Comparison of ENCODE assay signal across 19 cellular contexts in the genomic region with DNA sequence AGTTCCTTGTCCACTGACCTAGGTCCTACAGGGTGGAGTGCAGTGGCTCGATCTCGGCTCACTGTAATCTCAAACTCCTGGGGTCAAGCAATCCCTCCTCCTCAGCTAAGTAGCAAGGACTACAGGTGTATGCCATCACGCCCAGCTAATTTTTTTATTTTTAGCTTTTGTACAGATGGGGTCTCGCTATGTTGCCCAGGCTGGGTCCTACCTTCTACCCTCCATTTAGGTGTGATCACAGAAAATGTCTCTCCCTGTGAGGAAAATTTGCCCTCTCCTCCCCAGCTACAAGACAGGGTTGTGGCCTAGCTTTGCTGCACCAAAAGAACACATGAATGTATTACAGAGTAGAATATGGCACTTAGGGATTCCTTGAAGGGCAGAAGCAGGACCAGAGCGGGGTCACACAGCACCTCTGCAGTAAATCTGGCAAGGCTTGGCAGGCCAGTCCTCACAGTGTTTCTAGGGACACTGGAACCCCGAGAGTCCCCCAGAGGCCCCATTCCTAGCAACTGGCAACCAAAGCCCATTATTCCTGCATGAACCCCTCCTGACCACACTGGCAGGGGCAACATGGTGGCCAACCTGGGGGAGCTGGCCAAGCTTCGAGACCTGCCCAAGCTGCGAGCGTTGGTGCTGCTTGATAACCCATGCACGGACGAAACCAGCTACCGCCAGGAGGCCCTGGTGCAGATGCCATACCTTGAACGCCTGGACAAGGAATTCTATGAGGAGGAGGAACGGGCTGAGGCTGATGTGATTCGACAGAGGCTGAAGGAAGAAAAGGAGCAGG. TPM values are rescaled to one million over a fixed set of nuclear protein-coding genes. Genes with fewer than 3 reads are reported as not detected.
DNase-seq lines count a peak whose midpoint lies in the region; ATAC-seq, FAIRE-seq and TF ChIP-seq lines count a peak whose summit lies in the region.
"Had no signal": no experiment of that assay in that cellular context is flagged by ENCODE, and none has a peak within 500 bp of the region (broad histone marks: within the 10 kb centered on the region; RNA-seq: fewer than 3 reads in every experiment).

No MANE protein-coding gene starts in this region.

- no peak overlapping the region for H2AFZ ChIP-seq in H1 (ENCODE audit: low read length)
- H2AFZ ChIP-seq: GM23248 had no signal

- no peak for FAIRE-seq in H1 (lab: Jason Lieb, UNC)
- FAIRE-seq: G401.6, GM12891 had no signal

- H3K27me3 Mint-ChIP-seq in activated T-cell treated with anti-CD3 and anti-CD28 coated beads, Interleukin-2, amount 50 U/mL, for 72 hours (ENCODE audit: low read depth): no peaks in the 10 kb centered on the region
- H3K27me3 Mint-ChIP-seq in T-helper 17 cell: no peaks in the 10 kb centered on the region

- peak overlapping the region; percentile 75; the same call in 1 of the 2 replicates for H2BK12ac ChIP-seq in H1 (ENCODE audit: low read depth, low read length)

- no peak overlapping the region for H3K27ac ChIP-seq in H1 (ENCODE audit: low read depth, low read length)
- H3K27ac ChIP-seq: GM23248, SJSA1 had no signal

- no peak overlapping the region for H2BK120ac ChIP-seq in H1 (replicated peaks; ENCODE audit: low read depth, low read length)

- 0 out of 2 replicates have a peak overlapping the region, but pooled peaks have one; percentile 24 for H3K18ac ChIP-seq in H1 (ENCODE audit: extremely low read depth, low read length)

- H2BK15ac ChIP-seq in H1 (ENCODE audit: low read length): 0 out of 2 replicates have a peak overlapping the region, but pooled peaks have one; percentile 61

- H3K9me3 ChIP-seq in T-helper 17 cell (ENCODE audit: control insufficient read depth, low read length, poor library complexity, severe bottlenecking) (no peaks in the 10 kb centered on the region), H1 (ENCODE audit: insufficient read depth in 2 of 2, low read depth in 1 of 2, low read length in 1 of 2) (no peaks in the 10 kb centered on the region)
- H3K9me3 ChIP-seq: SJSA1 had no signal

- H3K9me3 Mint-ChIP-seq in activated T-cell treated with anti-CD3 and anti-CD28 coated beads, Interleukin-2, amount 50 U/mL, for 72 hours: no peaks in the 10 kb centered on the region
- H3K9me3 Mint-ChIP-seq in stimulated activated effector memory CD8-positive, alpha-beta T cell treated with anti-CD3 and anti-CD28 coated beads, Interleukin-12 subunit alpha, Interleukin-12 subunit beta, amount 100 ng/mL, for 72 hours: no peaks in the 10 kb centered on the region

- TF ChIP-seq CTCF in H1 (IDR thresholded peaks at IDR 0.05; ENCODE audit: control extremely low read depth in 1 of 3, insufficient read depth in 1 of 3, low read depth in 1 of 3, low read length in 3 of 3): no peak

- H3K4me3 Mint-ChIP-seq in activated T-cell treated with anti-CD3 and anti-CD28 coated beads, Interleukin-2, amount 50 U/mL, for 72 hours: peak overlapping the region; percentile 51 to 99
- H3K4me3 Mint-ChIP-seq in T-helper 17 cell: peak overlapping the region; percentile 98
- H3K4me3 Mint-ChIP-seq in stimulated activated effector memory CD8-positive, alpha-beta T cell treated with anti-CD3 and anti-CD28 coated beads, Interleukin-12 subunit alpha, Interleukin-12 subunit beta, amount 100 ng/mL, for 72 hours: peak overlapping the region; percentile 99

- H3K23me2 ChIP-seq in H1 (ENCODE audit: low read depth, low read length): peaks cover 11% of the 10 kb centered on the region; the same call in 1 of the 2 replicates

- no peak overlapping the region for H3K14ac ChIP-seq in H1 (ENCODE audit: insufficient read length)

- 89% methylated on average over 15 of the region's 15 CpGs; no CpG with 5 or more reads in 1 of the 2 experiments for WGBS in H1 (ENCODE audit: extremely low coverage in 1 of 2, insufficient coverage in 1 of 2, insufficient read length in 1 of 2, insufficient replicate concordance in 2 of 2, low coverage in 1 of 2, low lambda C conversion rate in 2 of 2, missing lambda C conversion rate in 1 of 2), 2 experiments

- peaks cover 4% of the 10 kb centered on the region for H3K79me1 ChIP-seq in H1 (ENCODE audit: low read depth, low read length)

- no peak for TF ChIP-seq RAD21 in H1 (IDR thresholded peaks at IDR 0.05 in 1 of 2, conservative IDR thresholded peaks at IDR 0.05 in 1 of 2; ENCODE audit: low read depth in 2 of 2, low read length in 2 of 2)

- peaks cover 7 to 17% (median 10%) of the 10 kb centered on the region in 4 experiments; a peak in 6 of 8 replicates for H3K36me3 ChIP-seq in H1 (ENCODE audit: control insufficient read depth in 2 of 4, insufficient read depth in 4 of 4, low read length in 3 of 4)
- H3K36me3 ChIP-seq: SJSA1 had no signal

- no peak overlapping the region for H3K4me2 ChIP-seq in H1 (ENCODE audit: insufficient read depth in 1 of 2, low read depth in 2 of 2, low read length in 2 of 2)

- no peaks in the 10 kb centered on the region for H4K20me1 ChIP-seq in H1 (replicated peaks in 1 of 2; ENCODE audit: control insufficient read depth in 1 of 2, insufficient read depth in 2 of 2, low read length in 2 of 2)

- H3K4ac ChIP-seq in H1 (replicated peaks; ENCODE audit: insufficient read length, low read depth, low read length): no peak overlapping the region

- no peak overlapping the region for H3K4me3 ChIP-seq in H1 (ENCODE audit: extremely low read depth in 1 of 4, insufficient read depth in 2 of 4, low read depth in 3 of 4, low read length in 4 of 4)
- H3K4me3 ChIP-seq: GM23248, SJSA1 had no signal

- no peak overlapping the region for H3K56ac ChIP-seq in H1 (replicated peaks; ENCODE audit: insufficient read length, low read depth, low read length)

- H3K79me2 ChIP-seq in H1 (ENCODE audit: control insufficient read depth in 1 of 2, insufficient read depth in 2 of 2, low read length in 2 of 2): peaks cover 0 to 9% of the 10 kb centered on the region in 2 experiments; a peak in 1 of 4 replicates

- H3K27me3 ChIP-seq in H1 (replicated peaks in 1 of 4; ENCODE audit: control insufficient read depth in 3 of 4, extremely low read depth in 1 of 4, insufficient read depth in 3 of 4, low read length in 3 of 4): no peaks in the 10 kb centered on the region
- H3K27me3 ChIP-seq: SJSA1 had no signal

- no peak overlapping the region for H2BK5ac ChIP-seq in H1 (ENCODE audit: low read depth, low read length)

- TF ChIP-seq EP300 in H1 (IDR thresholded peaks at IDR 0.05; ENCODE audit: borderline replicate concordance in 1 of 2, low read depth in 2 of 2, low read length in 2 of 2): no peak

- no peak for TF ChIP-seq POLR2A in H1 (IDR thresholded peaks at IDR 0.05; ENCODE audit: control extremely low read depth in 1 of 2, low read depth in 2 of 2, low read length in 2 of 2)

- H4K91ac ChIP-seq in H1 (replicated peaks; ENCODE audit: insufficient read length, low read length): no peak overlapping the region

- no peak overlapping the region for H2BK20ac ChIP-seq in H1 (ENCODE audit: low read length)

- no peak overlapping the region for H3K9ac ChIP-seq in H1 (replicated peaks in 1 of 4; ENCODE audit: extremely low read depth in 1 of 4, low read depth in 3 of 4, low read length in 3 of 4)
- H3K9ac ChIP-seq: GM23248 had no signal

- no peak for DNase-seq in activated T-cell treated with anti-CD3 and anti-CD28 coated beads, Interleukin-2, amount 50 U/mL, for 72 hours
- DNase-seq in activated T-cell treated with anti-CD3 and anti-CD28 coated beads for 4 hours: no peak
- DNase-seq in T-helper 17 cell: no peak
- DNase-seq in H1 (ENCODE audit: low read depth in 1 of 2, low spot score in 2 of 2): no peak
- DNase-seq in stimulated activated effector memory CD8-positive, alpha-beta T cell treated with anti-CD3 and anti-CD28 coated beads, Interleukin-12 subunit alpha, Interleukin-12 subunit beta, amount 100 ng/mL, for 72 hours (ENCODE audit: low spot score in 2 of 2): no peak
- no peak for DNase-seq in iPS-NIHi11 (ENCODE audit: low spot score)
- DNase-seq in kidney tubule cell (ENCODE audit: low spot score): no peak
- DNase-seq: foreskin melanocyte, GM23248, NCI-H1105 treated with DMSO at 0.1 percent for 48 hours, NCI-H526 treated with DMSO at 0.1 percent for 48 hours had no signal

- H2AK5ac ChIP-seq in H1 (ENCODE audit: low read depth, low read length): 0 out of 2 replicates have a peak overlapping the region, but pooled peaks have one; percentile 28

- H3K23ac ChIP-seq in H1 (ENCODE audit: insufficient read length): no peak overlapping the region

- no peak for ATAC-seq in activated T-cell treated with anti-CD3 and anti-CD28 coated beads, Interleukin-2, amount 50 U/mL, for 72 hours (replicated peaks in 1 of 2)
- ATAC-seq in T-helper 17 cell: no peak
- no peak for ATAC-seq in stimulated activated effector memory CD8-positive, alpha-beta T cell treated with anti-CD3 and anti-CD28 coated beads, Interleukin-12 subunit alpha, Interleukin-12 subunit beta, amount 100 ng/mL, for 72 hours
- ATAC-seq in GM21529 (IDR thresholded peaks at IDR 0.05; ENCODE audit: unreplicated experiment): no peak

- H3K36me3 Mint-ChIP-seq in activated T-cell treated with anti-CD3 and anti-CD28 coated beads, Interleukin-2, amount 50 U/mL, for 72 hours (ENCODE audit: insufficient read depth in 2 of 2): peaks cover 0 to 3% of the 10 kb centered on the region in 2 donors
- H3K36me3 Mint-ChIP-seq in T-helper 17 cell (ENCODE audit: low read depth): peaks cover 3% of the 10 kb centered on the region
- peaks cover 46% of the 10 kb centered on the region for H3K36me3 Mint-ChIP-seq in stimulated activated effector memory CD8-positive, alpha-beta T cell treated with anti-CD3 and anti-CD28 coated beads, Interleukin-12 subunit alpha, Interleukin-12 subunit beta, amount 100 ng/mL, for 72 hours

- no peak overlapping the region for H4K5ac ChIP-seq in H1 (ENCODE audit: insufficient read length, low read depth, low read length)

- POLR2A ChIA-PET in H1 (lab: Charles Lee; ENCODE audit: partially characterized antibody): interaction anchor here (1.4 to 39.6 kb wide), 6 partner anchors 8 to 66 kb away, joined by 4 to 1027 read pairs (median 128); a partner anchor contains a TSS

- no peak overlapping the region for H4K8ac ChIP-seq in H1 (ENCODE audit: extremely low read depth, insufficient read depth, low read length)

- CTCF ChIA-PET in H1 (lab: Charles Lee; ENCODE audit: partially characterized antibody): interaction anchor here (0.7 to 3.8 kb wide), 13 partner anchors 10 to 77 kb away, joined by 3 to 20 read pairs (median 4); a partner anchor contains a TSS

- peaks cover 42% of the 10 kb centered on the region for H3K4me1 Mint-ChIP-seq in activated T-cell treated with anti-CD3 and anti-CD28 coated beads, Interleukin-2, amount 50 U/mL, for 72 hours (ENCODE audit: low read depth)
- H3K4me1 Mint-ChIP-seq in T-helper 17 cell: peaks cover 37% of the 10 kb centered on the region
- peaks cover 37% of the 10 kb centered on the region for H3K4me1 Mint-ChIP-seq in stimulated activated effector memory CD8-positive, alpha-beta T cell treated with anti-CD3 and anti-CD28 coated beads, Interleukin-12 subunit alpha, Interleukin-12 subunit beta, amount 100 ng/mL, for 72 hours

- H3K4me1 ChIP-seq in H1 (replicated peaks in 1 of 4; ENCODE audit: control insufficient read depth in 3 of 4, insufficient read depth in 4 of 4, low read length in 3 of 4): peaks cover 0 to 18% (median 9%) of the 10 kb centered on the region in 4 experiments; a peak in 6 of 7 replicates

- no peak overlapping the region for H3K27ac Mint-ChIP-seq in activated T-cell treated with anti-CD3 and anti-CD28 coated beads, Interleukin-2, amount 50 U/mL, for 72 hours
- H3K27ac Mint-ChIP-seq in T-helper 17 cell: peak overlapping the region; percentile 85
- peak overlapping the region; percentile 95 for H3K27ac Mint-ChIP-seq in stimulated activated effector memory CD8-positive, alpha-beta T cell treated with anti-CD3 and anti-CD28 coated beads, Interleukin-12 subunit alpha, Interleukin-12 subunit beta, amount 100 ng/mL, for 72 hours

RNA-seq across cellular contexts. Expression of a gene that starts 2.0 kb away (rescaled TPM):
- 100 to 1,000 TPM; 115 to 145 TPM for total RNA-seq in activated T-cell treated with anti-CD3 and anti-CD28 coated beads, Interleukin-2, amount 50 U/mL, for 72 hours
- 10 to 100 TPM; 80.2 to 80.7 TPM for total RNA-seq in T-helper 17 cell
- 90.9 and 92.4 TPM in 2 replicates for total RNA-seq in H1 (2021; fragmentation: NEBNext Ultra II Directional; extraction: Animal tissue kit (Norgen Biotek cat#: 25700))
- 102 and 126 TPM in 2 replicates for polyA plus RNA-seq in H1 (2011; rRNA removed)
- 137 TPM for polyA plus RNA-seq in H1 (2011; cell fraction: cytosol; rRNA removed)
- 300 TPM for polyA plus RNA-seq in H1 (2011; cell fraction: nucleus; rRNA removed)
- 110 to 167 TPM (median 137 TPM) in 4 replicates for polyA plus RNA-seq in H1 (2012, experiment 1 of 2)
- polyA plus RNA-seq in H1 (2012, experiment 2 of 2): 110 TPM
- 47.4 TPM for polyA plus RNA-seq in H1 (2013, experiment 1 of 2)
- 42.8 TPM for polyA plus RNA-seq in H1 (2013, experiment 2 of 2)
- 82.7 and 92.1 TPM in 2 replicates for polyA minus RNA-seq in H1 (2011; rRNA and poly(A)+ RNA removed)
- polyA minus RNA-seq in H1 (2011; cell fraction: cytosol; rRNA and poly(A)+ RNA removed): 37.7 TPM
- polyA minus RNA-seq in H1 (2011; cell fraction: nucleus; rRNA and poly(A)+ RNA removed): 66.1 TPM

RNA-seq across cellular contexts. Expression of a gene that starts 7.7 kb away (rescaled TPM):
- 10 to 100 TPM in 1 of 2 donors, 1 to 10 TPM in 1; 8.6 to 11.3 TPM for total RNA-seq in activated T-cell treated with anti-CD3 and anti-CD28 coated beads, Interleukin-2, amount 50 U/mL, for 72 hours
- 10 to 100 TPM in 1 of 2 donors, 1 to 10 TPM in 1; 7.3 to 13.4 TPM for total RNA-seq in T-helper 17 cell
- total RNA-seq in H1 (2021; fragmentation: NEBNext Ultra II Directional; extraction: Animal tissue kit (Norgen Biotek cat#: 25700)): 2.5 and 2.9 TPM in 2 replicates
- 3.5 and 3.6 TPM in 2 replicates for polyA plus RNA-seq in H1 (2011; rRNA removed)
- polyA plus RNA-seq in H1 (2011; cell fraction: cytosol; rRNA removed): 5.4 TPM
- 3.6 TPM for polyA plus RNA-seq in H1 (2011; cell fraction: nucleus; rRNA removed)
- polyA plus RNA-seq in H1 (2012, experiment 1 of 2): 3.1 to 4.6 TPM (median 3.5 TPM) in 4 replicates
- 2.3 TPM for polyA plus RNA-seq in H1 (2012, experiment 2 of 2)
- 1.9 TPM for polyA plus RNA-seq in H1 (2013, experiment 1 of 2)
- 1.9 TPM for polyA plus RNA-seq in H1 (2013, experiment 2 of 2)
- polyA minus RNA-seq in H1 (2011; rRNA and poly(A)+ RNA removed): 2.6 and 4.4 TPM in 2 replicates
- 2.6 TPM for polyA minus RNA-seq in H1 (2011; cell fraction: cytosol; rRNA and poly(A)+ RNA removed)
- 2.8 TPM for polyA minus RNA-seq in H1 (2011; cell fraction: nucleus; rRNA and poly(A)+ RNA removed)

RNA-seq across cellular contexts. Expression of a gene that starts 15.4 kb away (rescaled TPM):
- 10 to 100 TPM; 51.4 to 64.9 TPM for total RNA-seq in activated T-cell treated with anti-CD3 and anti-CD28 coated beads, Interleukin-2, amount 50 U/mL, for 72 hours
- 10 to 100 TPM; 24.1 to 28.9 TPM for total RNA-seq in T-helper 17 cell
- 69.6 and 73.4 TPM in 2 replicates for total RNA-seq in H1 (2021; fragmentation: NEBNext Ultra II Directional; extraction: Animal tissue kit (Norgen Biotek cat#: 25700))
- 20.6 and 43.0 TPM in 2 replicates for polyA plus RNA-seq in H1 (2011; rRNA removed)
- polyA plus RNA-seq in H1 (2011; cell fraction: cytosol; rRNA removed): 13.5 TPM
- polyA plus RNA-seq in H1 (2011; cell fraction: nucleus; rRNA removed): 178 TPM
- 61.7 to 82.1 TPM (median 77.4 TPM) in 4 replicates for polyA plus RNA-seq in H1 (2012, experiment 1 of 2)
- polyA plus RNA-seq in H1 (2012, experiment 2 of 2): 48.0 TPM
- polyA plus RNA-seq in H1 (2013, experiment 1 of 2): 51.3 TPM
- 48.3 TPM for polyA plus RNA-seq in H1 (2013, experiment 2 of 2)
- polyA minus RNA-seq in H1 (2011; rRNA and poly(A)+ RNA removed): 11.4 and 14.0 TPM in 2 replicates
- 37.6 TPM for polyA minus RNA-seq in H1 (2011; cell fraction: cytosol; rRNA and poly(A)+ RNA removed)
- polyA minus RNA-seq in H1 (2011; cell fraction: nucleus; rRNA and poly(A)+ RNA removed): 42.3 TPM

RNA-seq across cellular contexts. Expression of a gene that starts 31.3 kb away (rescaled TPM):
- not detected for total RNA-seq in activated T-cell treated with anti-CD3 and anti-CD28 coated beads, Interleukin-2, amount 50 U/mL, for 72 hours
- total RNA-seq in T-helper 17 cell: not detected
- total RNA-seq in H1 (2021; fragmentation: NEBNext Ultra II Directional; extraction: Animal tissue kit (Norgen Biotek cat#: 25700)): not detected in 2 replicates
- not detected in 2 replicates for polyA plus RNA-seq in H1 (2011; rRNA removed)
- not detected for polyA plus RNA-seq in H1 (2011; cell fraction: cytosol; rRNA removed)
- polyA plus RNA-seq in H1 (2011; cell fraction: nucleus; rRNA removed): not detected
- not detected in 4 replicates for polyA plus RNA-seq in H1 (2012, experiment 1 of 2)
- not detected for polyA plus RNA-seq in H1 (2012, experiment 2 of 2)
- not detected for polyA plus RNA-seq in H1 (2013, experiment 1 of 2)
- polyA plus RNA-seq in H1 (2013, experiment 2 of 2): not detected
- polyA minus RNA-seq in H1 (2011; rRNA and poly(A)+ RNA removed): not detected in 2 replicates
- not detected for polyA minus RNA-seq in H1 (2011; cell fraction: cytosol; rRNA and poly(A)+ RNA removed)
- not detected for polyA minus RNA-seq in H1 (2011; cell fraction: nucleus; rRNA and poly(A)+ RNA removed)
- total RNA-seq: activated CD8-positive, alpha-beta memory T cell treated with anti-CD3 and anti-CD28 coated beads for 36 hours; cerebellum; GM23248; liver; myocyte; SJSA1 had no signal
- polyA plus RNA-seq: GM23248, liver had no signal

RNA-seq across cellular contexts. Expression of a gene that starts 31.5 kb away (rescaled TPM):
- 100 to 1,000 TPM; 259 to 301 TPM for total RNA-seq in activated T-cell treated with anti-CD3 and anti-CD28 coated beads, Interleukin-2, amount 50 U/mL, for 72 hours
- total RNA-seq in T-helper 17 cell: 100 to 1,000 TPM; 192 to 226 TPM
- total RNA-seq in H1 (2021; fragmentation: NEBNext Ultra II Directional; extraction: Animal tissue kit (Norgen Biotek cat#: 25700)): 174 and 185 TPM in 2 replicates
- polyA plus RNA-seq in H1 (2011; rRNA removed): 993 and 1,124 TPM in 2 replicates
- 811 TPM for polyA plus RNA-seq in H1 (2011; cell fraction: cytosol; rRNA removed)
- 653 TPM for polyA plus RNA-seq in H1 (2011; cell fraction: nucleus; rRNA removed)
- polyA plus RNA-seq in H1 (2012, experiment 1 of 2): 167 to 390 TPM (median 374 TPM) in 4 replicates
- polyA plus RNA-seq in H1 (2012, experiment 2 of 2): 596 TPM
- polyA plus RNA-seq in H1 (2013, experiment 1 of 2): 206 TPM
- polyA plus RNA-seq in H1 (2013, experiment 2 of 2): 192 TPM
- 66.6 and 106 TPM in 2 replicates for polyA minus RNA-seq in H1 (2011; rRNA and poly(A)+ RNA removed)
- 76.3 TPM for polyA minus RNA-seq in H1 (2011; cell fraction: cytosol; rRNA and poly(A)+ RNA removed)
- polyA minus RNA-seq in H1 (2011; cell fraction: nucleus; rRNA and poly(A)+ RNA removed): 112 TPM
